In the genomic region with DNA sequence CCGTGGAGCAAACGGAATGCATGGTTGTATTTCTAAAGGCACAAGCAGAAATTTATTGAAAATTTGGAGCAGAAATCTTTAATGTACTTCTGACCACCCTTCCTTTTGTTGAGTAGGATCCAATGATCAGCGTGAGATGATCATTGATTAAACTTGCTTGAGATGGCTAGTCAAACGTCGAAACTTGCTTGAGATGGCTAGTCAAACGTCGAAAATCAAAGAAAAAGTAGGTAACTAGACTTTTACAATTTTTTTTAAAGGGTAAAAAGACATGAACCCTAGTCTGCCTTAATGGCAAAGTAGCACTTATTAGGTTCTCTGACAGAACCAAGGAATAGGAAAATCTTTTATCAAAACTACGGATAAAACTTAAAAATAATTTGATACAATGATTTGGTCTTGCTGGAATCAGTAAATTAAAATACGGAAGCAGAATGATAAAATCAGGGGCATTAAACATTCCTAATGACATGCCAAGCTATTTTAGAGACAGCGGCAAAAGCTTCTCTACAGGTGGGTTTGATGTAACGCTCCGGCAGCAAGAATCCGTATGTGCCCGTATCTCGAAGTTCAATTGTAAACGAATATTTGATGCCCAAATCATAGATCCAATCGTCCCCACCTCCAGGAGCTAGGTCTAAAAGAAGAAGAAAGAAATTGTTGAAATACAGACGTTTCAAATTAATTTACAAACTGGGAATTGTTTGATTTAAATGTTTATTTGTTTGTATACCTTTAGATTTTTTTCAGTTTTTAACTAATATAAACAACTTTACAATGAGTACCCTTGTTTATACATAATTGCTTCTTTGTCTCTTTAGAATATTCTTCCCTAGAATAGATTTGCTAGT, we compare ENCODE assay signal across 8 cellular contexts. TPM values are rescaled to one million over a fixed set of nuclear protein-coding genes. Genes with fewer than 3 reads are reported as not detected.
A peak's percentile ranks its signal among the peaks of the same experiment; 100 is the strongest.
DNase-seq lines count a peak whose midpoint lies in the region; ATAC-seq, FAIRE-seq and TF ChIP-seq lines count a peak whose summit lies in the region.

No MANE protein-coding gene starts in this region.

- no peak for TF ChIP-seq POLR2A in endothelial cell of umbilical vein (IDR thresholded peaks at IDR 0.05; ENCODE audit: low read depth, low read length)

- H4K20me1 ChIP-seq in endothelial cell of umbilical vein (replicated peaks; ENCODE audit: control insufficient read depth, extremely low read depth, insufficient read depth, low read length), result no peaks in the 10 kb centered on the region

- no peaks in the 10 kb centered on the region for H3K9me3 ChIP-seq in CD8-positive, alpha-beta T cell (ENCODE audit: low read length)
- H3K9me3 ChIP-seq in NT2/D1 (ENCODE audit: insufficient read depth, low read length) (no peaks in the 10 kb centered on the region), endothelial cell of umbilical vein (replicated peaks; ENCODE audit: control insufficient read depth, insufficient read depth, low read length) (no peaks in the 10 kb centered on the region)

- no peak for ATAC-seq in CD8-positive, alpha-beta T cell
- no peak for ATAC-seq in GM19452 (IDR thresholded peaks at IDR 0.05; ENCODE audit: unreplicated experiment)

- POLR2A ChIA-PET in CD8-positive, alpha-beta T cell (lab: Charles Lee), result interaction anchor here (0.9 to 1.5 kb wide), 4 partner anchors 28 to 1985 kb away, joined by 3 to 4 read pairs (median 4); no protein-coding TSS in a partner anchor
- POLR2A ChIA-PET in endothelial cell of umbilical vein (lab: Charles Lee), result no interaction called here

- peak overlapping the region; percentile 94 for H3K27ac Mint-ChIP-seq in CD8-positive, alpha-beta T cell
- H3K27ac Mint-ChIP-seq in osteocyte (ENCODE audit: unreplicated experiment), result peak overlapping the region; percentile 99

- intact Hi-C loops in CD8-positive, alpha-beta T cell (cut with DNase I, micrococcal nuclease), result loop anchor here (1.0 to 10.0 kb wide), 14 partner anchors 73 to 1476 kb away; partner anchors contain the start of genes LCP1 (in 2 of the 2), COG3 (in 1 of the 2), ESD (in 1 of the 2) and GPALPP1 (in 1 of the 2)
- intact Hi-C loops in endothelial cell of umbilical vein (cut with micrococcal nuclease), result loop anchor here (2.0 to 5.0 kb wide), 2 partner anchors 247 to 711 kb away; partner anchors contain the start of gene TPT1

- no peak for TF ChIP-seq CTCF in CD8-positive, alpha-beta T cell (IDR thresholded peaks at IDR 0.05)
- TF ChIP-seq CTCF in endothelial cell of umbilical vein (IDR thresholded peaks at IDR 0.05; ENCODE audit: extremely low read depth in 1 of 2, insufficient read depth in 1 of 2, low read depth in 1 of 2, low read length in 2 of 2) (no peak), osteocyte (IDR thresholded peaks at IDR 0.05) (no peak)

- H2AFZ ChIP-seq in endothelial cell of umbilical vein (ENCODE audit: low read depth, low read length), result peak overlapping the region; percentile 99

- H3K9me1 ChIP-seq in endothelial cell of umbilical vein (replicated peaks; ENCODE audit: control insufficient read depth, extremely low read depth, insufficient read depth, low read length), result no peaks in the 10 kb centered on the region

- CTCF ChIA-PET in CD8-positive, alpha-beta T cell (lab: Charles Lee), result interaction anchor here (0.9 to 1.4 kb wide), 6 partner anchors 10 to 124 kb away, joined by 3 to 5 read pairs (median 3); no protein-coding TSS in a partner anchor
- CTCF ChIA-PET in endothelial cell of umbilical vein (lab: Charles Lee), result interaction anchor here (1.0 to 2.8 kb wide), 4 partner anchors 9 to 246 kb away, joined by 3 to 14 read pairs (median 6); no protein-coding TSS in a partner anchor

- peak overlapping the region; percentile 98 for H3K4me2 ChIP-seq in endothelial cell of umbilical vein (ENCODE audit: insufficient read depth, low read length)

- no peak for DNase-seq in CD8-positive, alpha-beta T cell
- DNase-seq in NT2/D1 (ENCODE audit: low read depth, low spot score) (no peak), endothelial cell of umbilical vein (ENCODE audit: low read depth, low spot score) (no peak), osteocyte (ENCODE audit: extremely low spot score, unreplicated experiment) (no peak), amygdala (lab: John Stamatoyannopoulos, UW) (no peak), NCI-H187 treated with DMSO at 0.1 percent for 48 hours (lab: John Stamatoyannopoulos, UW) (no peak)
- no peak for DNase-seq in effector CD8-positive, alpha-beta T cell (lab: John Stamatoyannopoulos, UW)

- peaks cover 38% of the 10 kb centered on the region for H3K79me2 ChIP-seq in endothelial cell of umbilical vein (ENCODE audit: control insufficient read depth, insufficient read depth, low read length)

- peak overlapping the region; percentile 88 for H3K4me3 Mint-ChIP-seq in CD8-positive, alpha-beta T cell
- H3K4me3 Mint-ChIP-seq in osteocyte (ENCODE audit: unreplicated experiment), result peak overlapping the region; percentile 94

- BruUV-seq in endothelial cell of umbilical vein (replicated peaks; lab: Mats Ljungman, UMichigan), result TSS peak; percentile 71

- peak overlapping the region; percentile 89 for H3K27ac ChIP-seq in CD8-positive, alpha-beta T cell (ENCODE audit: low read depth, low read length)
- peak overlapping the region; percentile 86 for H3K27ac ChIP-seq in endothelial cell of umbilical vein (ENCODE audit: insufficient read depth, low read depth, low read length)

- no peak for FAIRE-seq in endothelial cell of umbilical vein (lab: Jason Lieb, UNC)

- H3K4me1 Mint-ChIP-seq in CD8-positive, alpha-beta T cell (ENCODE audit: low read depth), result peaks cover 41% of the 10 kb centered on the region
- peaks cover 36% of the 10 kb centered on the region for H3K4me1 Mint-ChIP-seq in osteocyte (ENCODE audit: unreplicated experiment)

- H3K9me3 Mint-ChIP-seq in CD8-positive, alpha-beta T cell, result no peaks in the 10 kb centered on the region
- no peaks in the 10 kb centered on the region for H3K9me3 Mint-ChIP-seq in osteocyte (ENCODE audit: unreplicated experiment)

- peaks cover 11% of the 10 kb centered on the region for H3K36me3 Mint-ChIP-seq in CD8-positive, alpha-beta T cell
- H3K36me3 Mint-ChIP-seq in osteocyte (ENCODE audit: unreplicated experiment), result peaks cover 2% of the 10 kb centered on the region

- H3K9ac ChIP-seq in NT2/D1 (ENCODE audit: insufficient read length, low read depth), result peak overlapping the region; percentile 84
- H3K9ac ChIP-seq in endothelial cell of umbilical vein (replicated peaks; ENCODE audit: extremely low read depth, insufficient read depth, low read length), result peak overlapping the region; percentile 96

- no peaks in the 10 kb centered on the region for H3K27me3 ChIP-seq in CD8-positive, alpha-beta T cell (ENCODE audit: insufficient read depth, low read length)
- H3K27me3 ChIP-seq in NT2/D1 (ENCODE audit: insufficient read depth, insufficient read length), result no peaks in the 10 kb centered on the region
- H3K27me3 ChIP-seq in endothelial cell of umbilical vein (ENCODE audit: control insufficient read depth in 2 of 2, insufficient read depth in 2 of 2, low read length in 2 of 2), result no peaks in the 10 kb centered on the region

- H3K4me3 ChIP-seq in CD8-positive, alpha-beta T cell (ENCODE audit: low read depth, low read length), result peak overlapping the region; percentile 77
- H3K4me3 ChIP-seq in NT2/D1 (ENCODE audit: insufficient read length, low read depth) (peak overlapping the region; percentile 78), endothelial cell of umbilical vein (replicated peaks in 1 of 3; ENCODE audit: insufficient read depth in 1 of 3, low read depth in 1 of 3, low read length in 3 of 3) (peak overlapping the region; percentile 83 to 98 (median 96))

- peaks cover 6% of the 10 kb centered on the region for H3K27me3 Mint-ChIP-seq in CD8-positive, alpha-beta T cell (ENCODE audit: low read depth)
- peaks cover 12% of the 10 kb centered on the region for H3K27me3 Mint-ChIP-seq in osteocyte (ENCODE audit: unreplicated experiment)

- dilution Hi-C loops in endothelial cell of umbilical vein (cut with MboI; ENCODE audit: extremely low pct_ligation_motif_present, low sequenced_read_pairs), result no loop called here

- H3K36me3 ChIP-seq in CD8-positive, alpha-beta T cell (ENCODE audit: insufficient read depth, low read length), result no peaks in the 10 kb centered on the region
- H3K36me3 ChIP-seq in NT2/D1 (ENCODE audit: insufficient read depth, insufficient read length, low read length), result no peaks in the 10 kb centered on the region
- no peaks in the 10 kb centered on the region for H3K36me3 ChIP-seq in endothelial cell of umbilical vein (ENCODE audit: control insufficient read depth in 2 of 2, extremely low read depth in 1 of 2, insufficient read depth in 2 of 2, low read length in 2 of 2)

- H3K4me1 ChIP-seq in CD8-positive, alpha-beta T cell (ENCODE audit: insufficient read depth, low read length), result peaks cover 23% of the 10 kb centered on the region
- H3K4me1 ChIP-seq in NT2/D1 (ENCODE audit: insufficient read depth, insufficient read length) (no peaks in the 10 kb centered on the region), endothelial cell of umbilical vein (ENCODE audit: control insufficient read depth, extremely low read depth, insufficient read depth, low read length) (peaks cover 26% of the 10 kb centered on the region)

TF ChIP-seq in endothelial cell of umbilical vein, 7 proteins besides CTCF, POLR2A, EP300 and RAD21 (continues in another document):
- no peak for TF ChIP-seq MAX (IDR thresholded peaks at IDR 0.05; ENCODE audit: insufficient read depth, insufficient read length)

RNA-seq across cellular contexts. Expression of gene ZC3H13, which starts 0.8 kb away (rescaled TPM):
- 10 to 100 TPM; 50.7 to 54.2 TPM for total RNA-seq in CD8-positive, alpha-beta T cell
- total RNA-seq in endothelial cell of umbilical vein, result 32.0 and 36.6 TPM in 2 replicates
- polyA plus RNA-seq in endothelial cell of umbilical vein, result 2.5 and 3.8 TPM in 2 replicates
- polyA plus RNA-seq in endothelial cell of umbilical vein (2011; cell fraction: cytosol; rRNA removed), result 4.3 and 4.7 TPM in 2 replicates
- polyA plus RNA-seq in endothelial cell of umbilical vein (2011; cell fraction: nucleus; rRNA removed), result 11.6 and 12.2 TPM in 2 replicates
- 22.9 and 27.4 TPM in 2 replicates for polyA plus RNA-seq in endothelial cell of umbilical vein (2012)
- polyA minus RNA-seq in endothelial cell of umbilical vein, result 8.7 and 9.2 TPM in 2 replicates
- polyA minus RNA-seq in endothelial cell of umbilical vein (2011; cell fraction: cytosol; rRNA and poly(A)+ RNA removed), result 4.2 TPM
- 13.4 and 14.3 TPM in 2 replicates for polyA minus RNA-seq in endothelial cell of umbilical vein (2011; cell fraction: nucleus; rRNA and poly(A)+ RNA removed)
- total RNA-seq in osteocyte, result 39.3 and 44.3 TPM in 2 replicates

RNA-seq across cellular contexts. Expression of gene CPB2, which starts 51.4 kb away (rescaled TPM):
- total RNA-seq in CD8-positive, alpha-beta T cell, result not detected
- not detected in 2 replicates for total RNA-seq in endothelial cell of umbilical vein
- polyA plus RNA-seq in endothelial cell of umbilical vein, result not detected in 2 replicates
- not detected in 2 replicates for polyA plus RNA-seq in endothelial cell of umbilical vein (2011; cell fraction: cytosol; rRNA removed)
- not detected in 2 replicates for polyA plus RNA-seq in endothelial cell of umbilical vein (2011; cell fraction: nucleus; rRNA removed)
- polyA plus RNA-seq in endothelial cell of umbilical vein (2012), result not detected in 2 replicates
- polyA minus RNA-seq in endothelial cell of umbilical vein, result not detected in 2 replicates
- polyA minus RNA-seq in endothelial cell of umbilical vein (2011; cell fraction: cytosol; rRNA and poly(A)+ RNA removed), result not detected
- polyA minus RNA-seq in endothelial cell of umbilical vein (2011; cell fraction: nucleus; rRNA and poly(A)+ RNA removed), result not detected in 2 replicates
- not detected in 2 replicates for total RNA-seq in osteocyte
